In the genomic region with DNA sequence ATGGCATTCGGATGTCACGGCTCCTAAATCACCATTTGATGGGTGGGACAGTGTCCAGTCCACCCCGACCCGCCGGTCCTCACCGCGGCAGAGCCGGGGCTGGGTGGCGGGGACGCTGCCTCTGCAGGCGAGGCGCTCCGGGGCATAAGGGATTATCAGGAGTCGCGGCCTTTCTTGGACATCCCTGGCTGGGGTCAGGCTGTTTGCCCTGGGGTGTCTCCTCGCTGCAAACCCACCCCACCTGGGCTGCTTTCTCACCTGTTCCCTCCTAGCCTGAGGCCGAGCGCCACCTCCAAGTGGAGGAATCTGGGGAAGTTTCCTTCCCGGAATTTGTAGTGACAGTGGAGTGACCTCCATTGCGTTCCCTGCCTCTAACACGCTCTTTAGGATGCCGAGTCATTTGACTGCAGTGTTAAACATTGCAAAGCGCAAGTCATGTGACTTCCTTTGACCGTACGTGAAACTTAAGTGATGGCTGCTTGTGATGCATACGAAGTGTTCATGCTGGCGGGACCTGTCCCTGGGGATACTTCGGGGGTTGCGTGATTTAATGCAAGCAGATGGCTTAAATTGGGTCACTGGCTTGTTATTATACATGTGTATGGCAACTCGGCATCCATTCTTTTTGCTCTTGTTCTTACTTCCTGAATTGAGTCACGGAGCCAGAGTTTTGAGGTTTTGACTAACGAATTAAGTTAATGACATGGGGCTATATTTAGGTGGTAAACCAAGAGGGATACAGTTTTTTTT, we compare ENCODE assay signal across 1 cellular context.
A peak's percentile ranks its signal among the peaks of the same experiment; 100 is the strongest.
TF ChIP-seq lines count a peak whose summit lies in the region.

No MANE protein-coding gene starts in this region.

TF ChIP-seq in K562, 482 proteins besides CTCF, POLR2A, EP300 and RAD21 (continued from another document and continues in another):
- peak; percentile 68; the same call in 1 of the 2 replicates for TF ChIP-seq TEAD4 (IDR thresholded peaks at IDR 0.05; ENCODE audit: low read length)
- no peak for TF ChIP-seq TEAD4 (CRISPR knock-in tag; IDR thresholded peaks at IDR 0.05; ENCODE audit: borderline replicate concordance)
- peak; percentile 65; the same call in 1 of the 2 replicates for TF ChIP-seq KLF6 (CRISPR knock-in tag; IDR thresholded peaks at IDR 0.05; ENCODE audit: borderline replicate concordance)
- TF ChIP-seq, protein P1, sequence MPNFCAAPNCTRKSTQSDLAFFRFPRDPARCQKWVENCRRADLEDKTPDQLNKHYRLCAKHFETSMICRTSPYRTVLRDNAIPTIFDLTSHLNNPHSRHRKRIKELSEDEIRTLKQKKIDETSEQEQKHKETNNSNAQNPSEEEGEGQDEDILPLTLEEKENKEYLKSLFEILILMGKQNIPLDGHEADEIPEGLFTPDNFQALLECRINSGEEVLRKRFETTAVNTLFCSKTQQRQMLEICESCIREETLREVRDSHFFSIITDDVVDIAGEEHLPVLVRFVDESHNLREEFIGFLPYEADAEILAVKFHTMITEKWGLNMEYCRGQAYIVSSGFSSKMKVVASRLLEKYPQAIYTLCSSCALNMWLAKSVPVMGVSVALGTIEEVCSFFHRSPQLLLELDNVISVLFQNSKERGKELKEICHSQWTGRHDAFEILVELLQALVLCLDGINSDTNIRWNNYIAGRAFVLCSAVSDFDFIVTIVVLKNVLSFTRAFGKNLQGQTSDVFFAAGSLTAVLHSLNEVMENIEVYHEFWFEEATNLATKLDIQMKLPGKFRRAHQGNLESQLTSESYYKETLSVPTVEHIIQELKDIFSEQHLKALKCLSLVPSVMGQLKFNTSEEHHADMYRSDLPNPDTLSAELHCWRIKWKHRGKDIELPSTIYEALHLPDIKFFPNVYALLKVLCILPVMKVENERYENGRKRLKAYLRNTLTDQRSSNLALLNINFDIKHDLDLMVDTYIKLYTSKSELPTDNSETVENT (CRISPR knock-in tag; IDR thresholded peaks at IDR 0.05), result no peak
- TF ChIP-seq ZNF668 (CRISPR knock-in tag; IDR thresholded peaks at IDR 0.05), result no peak
- TF ChIP-seq MAFF (IDR thresholded peaks at IDR 0.05; ENCODE audit: low read length), result peak; percentile 52; the same call in 1 of the 2 replicates
- TF ChIP-seq ATF7 (IDR thresholded peaks at IDR 0.05), result no peak; the same call in 1 of the 2 replicates
- no peak for TF ChIP-seq ZBTB1 (CRISPR knock-in tag; IDR thresholded peaks at IDR 0.05; ENCODE audit: borderline replicate concordance, low read depth)
- TF ChIP-seq PHF21A (IDR thresholded peaks at IDR 0.05; ENCODE audit: borderline replicate concordance, low read depth), result no peak
- TF ChIP-seq MED1 (CRISPR knock-in tag; IDR thresholded peaks at IDR 0.05; ENCODE audit: borderline replicate concordance), result no peak
- no peak for TF ChIP-seq FOXA1 (IDR thresholded peaks at IDR 0.05; ENCODE audit: borderline replicate concordance)
- no peak for TF ChIP-seq ZNF146 (CRISPR knock-in tag; IDR thresholded peaks at IDR 0.05; ENCODE audit: unreplicated experiment)
- no peak for TF ChIP-seq ZKSCAN3 (CRISPR knock-in tag; IDR thresholded peaks at IDR 0.05)
- TF ChIP-seq GATA2 (CRISPR knock-in tag; IDR thresholded peaks at IDR 0.05), result no peak
- no peak for TF ChIP-seq MTF1 (CRISPR knock-in tag; IDR thresholded peaks at IDR 0.05; ENCODE audit: borderline replicate concordance)
- no peak for TF ChIP-seq XRCC4 (IDR thresholded peaks at IDR 0.05; ENCODE audit: extremely low read depth, insufficient read depth, insufficient read length)
- TF ChIP-seq, protein P2, sequence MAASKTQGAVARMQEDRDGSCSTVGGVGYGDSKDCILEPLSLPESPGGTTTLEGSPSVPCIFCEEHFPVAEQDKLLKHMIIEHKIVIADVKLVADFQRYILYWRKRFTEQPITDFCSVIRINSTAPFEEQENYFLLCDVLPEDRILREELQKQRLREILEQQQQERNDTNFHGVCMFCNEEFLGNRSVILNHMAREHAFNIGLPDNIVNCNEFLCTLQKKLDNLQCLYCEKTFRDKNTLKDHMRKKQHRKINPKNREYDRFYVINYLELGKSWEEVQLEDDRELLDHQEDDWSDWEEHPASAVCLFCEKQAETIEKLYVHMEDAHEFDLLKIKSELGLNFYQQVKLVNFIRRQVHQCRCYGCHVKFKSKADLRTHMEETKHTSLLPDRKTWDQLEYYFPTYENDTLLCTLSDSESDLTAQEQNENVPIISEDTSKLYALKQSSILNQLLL (CRISPR knock-in tag; IDR thresholded peaks at IDR 0.05; ENCODE audit: borderline replicate concordance), result no peak
- TF ChIP-seq EHMT2 (IDR thresholded peaks at IDR 0.05), result no peak; the same call in 1 of the 2 replicates
- TF ChIP-seq SIN3B (IDR thresholded peaks at IDR 0.05; ENCODE audit: low read depth), result 0 out of 2 replicates have a peak, but pooled peaks have one; percentile 32
- TF ChIP-seq, protein P3, sequence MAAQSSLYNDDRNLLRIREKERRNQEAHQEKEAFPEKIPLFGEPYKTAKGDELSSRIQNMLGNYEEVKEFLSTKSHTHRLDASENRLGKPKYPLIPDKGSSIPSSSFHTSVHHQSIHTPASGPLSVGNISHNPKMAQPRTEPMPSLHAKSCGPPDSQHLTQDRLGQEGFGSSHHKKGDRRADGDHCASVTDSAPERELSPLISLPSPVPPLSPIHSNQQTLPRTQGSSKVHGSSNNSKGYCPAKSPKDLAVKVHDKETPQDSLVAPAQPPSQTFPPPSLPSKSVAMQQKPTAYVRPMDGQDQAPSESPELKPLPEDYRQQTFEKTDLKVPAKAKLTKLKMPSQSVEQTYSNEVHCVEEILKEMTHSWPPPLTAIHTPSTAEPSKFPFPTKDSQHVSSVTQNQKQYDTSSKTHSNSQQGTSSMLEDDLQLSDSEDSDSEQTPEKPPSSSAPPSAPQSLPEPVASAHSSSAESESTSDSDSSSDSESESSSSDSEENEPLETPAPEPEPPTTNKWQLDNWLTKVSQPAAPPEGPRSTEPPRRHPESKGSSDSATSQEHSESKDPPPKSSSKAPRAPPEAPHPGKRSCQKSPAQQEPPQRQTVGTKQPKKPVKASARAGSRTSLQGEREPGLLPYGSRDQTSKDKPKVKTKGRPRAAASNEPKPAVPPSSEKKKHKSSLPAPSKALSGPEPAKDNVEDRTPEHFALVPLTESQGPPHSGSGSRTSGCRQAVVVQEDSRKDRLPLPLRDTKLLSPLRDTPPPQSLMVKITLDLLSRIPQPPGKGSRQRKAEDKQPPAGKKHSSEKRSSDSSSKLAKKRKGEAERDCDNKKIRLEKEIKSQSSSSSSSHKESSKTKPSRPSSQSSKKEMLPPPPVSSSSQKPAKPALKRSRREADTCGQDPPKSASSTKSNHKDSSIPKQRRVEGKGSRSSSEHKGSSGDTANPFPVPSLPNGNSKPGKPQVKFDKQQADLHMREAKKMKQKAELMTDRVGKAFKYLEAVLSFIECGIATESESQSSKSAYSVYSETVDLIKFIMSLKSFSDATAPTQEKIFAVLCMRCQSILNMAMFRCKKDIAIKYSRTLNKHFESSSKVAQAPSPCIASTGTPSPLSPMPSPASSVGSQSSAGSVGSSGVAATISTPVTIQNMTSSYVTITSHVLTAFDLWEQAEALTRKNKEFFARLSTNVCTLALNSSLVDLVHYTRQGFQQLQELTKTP (IDR thresholded peaks at IDR 0.05; ENCODE audit: low read depth in 1 of 2, partially characterized antibody in 2 of 2), result peak in 1 of 2 experiments; percentile 54
- TF ChIP-seq PHTF2 (CRISPR knock-in tag; IDR thresholded peaks at IDR 0.05), result no peak
- peak; percentile 84 for TF ChIP-seq OTX1 (CRISPR knock-in tag; IDR thresholded peaks at IDR 0.05)
- TF ChIP-seq, protein P4, sequence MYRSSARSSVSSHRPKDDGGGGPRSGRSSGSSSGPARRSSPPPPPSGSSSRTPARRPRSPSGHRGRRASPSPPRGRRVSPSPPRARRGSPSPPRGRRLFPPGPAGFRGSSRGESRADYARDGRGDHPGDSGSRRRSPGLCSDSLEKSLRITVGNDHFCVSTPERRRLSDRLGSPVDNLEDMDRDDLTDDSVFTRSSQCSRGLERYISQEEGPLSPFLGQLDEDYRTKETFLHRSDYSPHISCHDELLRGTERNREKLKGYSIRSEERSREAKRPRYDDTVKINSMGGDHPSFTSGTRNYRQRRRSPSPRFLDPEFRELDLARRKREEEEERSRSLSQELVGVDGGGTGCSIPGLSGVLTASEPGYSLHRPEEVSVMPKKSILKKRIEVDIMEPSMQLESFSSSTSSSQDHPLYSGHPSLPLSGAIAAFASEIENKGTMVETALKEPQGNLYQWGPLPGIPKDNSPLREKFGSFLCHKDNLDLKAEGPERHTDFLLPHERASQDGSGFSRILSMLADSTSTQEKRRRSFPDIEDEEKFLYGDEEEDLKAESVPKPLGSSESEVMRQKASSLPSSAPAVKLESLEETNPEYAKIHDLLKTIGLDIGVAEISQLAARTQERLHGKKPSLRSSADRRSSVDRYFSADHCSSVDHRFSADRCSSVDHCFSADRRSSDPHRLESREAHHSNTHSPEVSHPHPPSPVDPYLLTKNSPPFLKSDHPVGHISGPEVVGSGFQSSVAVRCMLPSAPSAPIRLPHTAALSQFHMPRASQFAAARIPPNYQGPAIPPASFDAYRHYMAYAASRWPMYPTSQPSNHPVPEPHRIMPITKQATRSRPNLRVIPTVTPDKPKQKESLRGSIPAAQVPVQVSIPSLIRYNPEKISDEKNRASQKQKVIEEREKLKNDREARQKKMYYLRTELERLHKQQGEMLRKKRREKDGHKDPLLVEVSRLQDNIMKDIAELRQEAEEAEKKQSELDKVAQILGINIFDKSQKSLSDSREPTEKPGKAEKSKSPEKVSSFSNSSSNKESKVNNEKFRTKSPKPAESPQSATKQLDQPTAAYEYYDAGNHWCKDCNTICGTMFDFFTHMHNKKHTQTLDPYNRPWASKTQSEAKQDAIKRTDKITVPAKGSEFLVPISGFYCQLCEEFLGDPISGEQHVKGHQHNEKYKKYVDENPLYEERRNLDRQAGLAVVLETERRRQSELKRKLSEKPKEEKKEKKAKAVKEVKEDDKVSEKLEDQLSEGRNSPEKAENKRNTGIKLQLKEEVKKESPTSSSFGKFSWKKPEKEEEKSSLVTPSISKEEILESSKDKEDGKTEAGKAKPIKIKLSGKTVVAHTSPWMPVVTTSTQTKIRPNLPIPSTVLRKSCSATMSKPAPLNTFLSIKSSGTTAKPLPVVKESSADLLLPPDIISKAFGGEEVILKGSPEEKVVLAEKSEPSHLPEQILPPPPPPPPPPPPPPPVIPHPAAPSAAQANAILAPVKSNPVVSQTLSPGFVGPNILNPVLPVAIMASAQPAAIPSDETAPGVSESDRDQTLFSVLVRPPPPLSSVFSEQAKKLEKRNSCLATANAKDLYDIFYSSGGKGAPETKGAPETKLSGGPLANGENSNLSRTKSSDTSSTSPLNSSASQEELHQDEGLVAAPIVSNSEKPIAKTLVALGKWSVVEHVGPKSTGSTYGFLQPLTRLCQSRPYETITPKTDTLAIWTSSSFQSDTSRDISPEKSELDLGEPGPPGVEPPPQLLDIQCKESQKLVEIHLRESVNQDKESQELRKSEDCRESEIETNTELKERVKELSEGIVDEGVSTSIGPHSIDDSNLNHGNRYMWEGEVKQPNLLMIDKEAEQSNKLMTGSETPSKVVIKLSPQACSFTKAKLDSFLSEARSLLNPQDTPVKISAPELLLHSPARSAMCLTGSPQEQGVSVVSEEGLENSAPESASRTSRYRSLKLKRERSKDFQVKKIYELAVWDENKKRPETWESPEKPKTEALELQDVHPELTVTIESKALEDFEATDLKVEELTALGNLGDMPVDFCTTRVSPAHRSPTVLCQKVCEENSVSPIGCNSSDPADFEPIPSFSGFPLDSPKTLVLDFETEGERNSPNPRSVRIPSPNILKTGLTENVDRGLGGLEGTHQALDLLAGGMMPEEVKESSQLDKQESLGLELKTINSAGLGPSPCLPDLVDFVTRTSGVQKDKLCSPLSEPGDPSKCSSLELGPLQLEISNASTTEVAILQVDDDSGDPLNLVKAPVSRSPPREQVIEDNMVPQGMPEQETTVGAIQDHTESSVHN (IDR thresholded peaks at IDR 0.05; ENCODE audit: borderline replicate concordance in 1 of 2, low read depth in 1 of 2), result no peak; a peak in 1 of 4 replicates
- TF ChIP-seq NCOA1 (IDR thresholded peaks at IDR 0.05; ENCODE audit: low read depth), result no peak
- TF ChIP-seq TFE3 (CRISPR knock-in tag; IDR thresholded peaks at IDR 0.05), result peak; percentile 99
- TF ChIP-seq ZBTB7A (IDR thresholded peaks at IDR 0.05; ENCODE audit: borderline replicate concordance, control insufficient read depth, low read depth, low read length), result no peak
- no peak for TF ChIP-seq PCBP2 (IDR thresholded peaks at IDR 0.05; ENCODE audit: low read depth, low read length, poor library complexity, severe bottlenecking)
- TF ChIP-seq ZBTB43 (CRISPR knock-in tag; IDR thresholded peaks at IDR 0.05), result peak; percentile 89; the same call in 1 of the 2 replicates
- no peak for TF ChIP-seq EGR1 (conservative IDR thresholded peaks at IDR 0.05)
